Comparison of ENCODE assay signal across 8 cellular contexts in genomic region chr16:24540575-24541240, GRCh38. TPM values are rescaled to one million over a fixed set of nuclear protein-coding genes. Genes with fewer than 3 reads are reported as not detected.
A peak's percentile ranks its signal among the peaks of the same experiment; 100 is the strongest.
DNase-seq lines count a peak whose midpoint lies in the region; ATAC-seq and TF ChIP-seq lines count a peak whose summit lies in the region.

No MANE protein-coding gene starts in this region.

- peak overlapping the region; percentile 100 for H3K4me3 Mint-ChIP-seq in activated naive CD8-positive, alpha-beta T cell treated with anti-CD3 and anti-CD28 coated beads for 36 hours

- peaks cover 35% of the 10 kb centered on the region for H3K36me3 Mint-ChIP-seq in activated naive CD8-positive, alpha-beta T cell treated with anti-CD3 and anti-CD28 coated beads for 36 hours

- H3K4me1 Mint-ChIP-seq in activated naive CD8-positive, alpha-beta T cell treated with anti-CD3 and anti-CD28 coated beads for 36 hours: peaks cover 36% of the 10 kb centered on the region

- peak overlapping the region; percentile 81 for H3K27ac Mint-ChIP-seq in activated naive CD8-positive, alpha-beta T cell treated with anti-CD3 and anti-CD28 coated beads for 36 hours

- H3K4me1 ChIP-seq in iPS-15b (ENCODE audit: control insufficient read depth, insufficient read depth, low read length): peaks cover 12% of the 10 kb centered on the region
- H3K4me1 ChIP-seq in spleen: peaks cover 27 to 68% (median 56%) of the 10 kb centered on the region in 6 donors

- peak overlapping the region; percentile 93 to 100 (median 100) for H3K27ac ChIP-seq in spleen

- H3K27me3 ChIP-seq in iPS-15b (ENCODE audit: control insufficient read depth, insufficient read depth, low read length): no peaks in the 10 kb centered on the region
- H3K27me3 ChIP-seq in spleen (replicated peaks in 1 of 7): no peaks in the 10 kb centered on the region

- TF ChIP-seq POLR2A in NB4 (IDR thresholded peaks at IDR 0.05; ENCODE audit: extremely low read depth, insufficient read length): no peak
- TF ChIP-seq POLR2A in spleen (IDR thresholded peaks at IDR 0.05): no peak

- H3K9ac ChIP-seq in iPS-15b (ENCODE audit: low read depth, low read length): peak overlapping the region; percentile 92

- 0 to 1% (median 0%) methylated on average over 14 of the region's 14 CpGs for WGBS in spleen, 5 donors

- H3K9me3 ChIP-seq in iPS-15b (ENCODE audit: control insufficient read depth, insufficient read depth, low read length): no peaks in the 10 kb centered on the region
- H3K9me3 ChIP-seq in spleen: no peaks in the 10 kb centered on the region

- no peak for TF ChIP-seq CTCF in NB4 (IDR thresholded peaks at IDR 0.05; ENCODE audit: low read depth, low read length)
- TF ChIP-seq CTCF in spleen (IDR thresholded peaks at IDR 0.05 in 8 of 11, conservative IDR thresholded peaks at IDR 0.05 in 3 of 11): no peak

- DNase-seq in NCI-H510A treated with DMSO at 0.1 percent for 48 hours (lab: John Stamatoyannopoulos, UW) (peak; percentile 42), NCI-H510A (lab: John Stamatoyannopoulos, UW) (no peak), NB4 (ENCODE audit: low read depth) (peak; percentile 55), spleen (no peak)
- no peak for DNase-seq in activated naive CD8-positive, alpha-beta T cell treated with anti-CD3 and anti-CD28 coated beads for 36 hours

- ATAC-seq in GM18870 (IDR thresholded peaks at IDR 0.05; ENCODE audit: unreplicated experiment) (no peak), HG03571 (IDR thresholded peaks at IDR 0.05; ENCODE audit: unreplicated experiment) (no peak)

- intact Hi-C loops in spleen (cut with DNase I; ENCODE audit: low total_unique reads): no loop called here

- H3K4me3 ChIP-seq in NB4 (ENCODE audit: low read depth, low read length) (peak overlapping the region; percentile 93), iPS-15b (ENCODE audit: low read depth, low read length) (peak overlapping the region; percentile 80), spleen (peak overlapping the region; percentile 67 to 82 (median 76))

- H3K9me3 Mint-ChIP-seq in activated naive CD8-positive, alpha-beta T cell treated with anti-CD3 and anti-CD28 coated beads for 36 hours: no peaks in the 10 kb centered on the region

- H3K36me3 ChIP-seq in iPS-15b (ENCODE audit: control insufficient read depth, insufficient read depth, low read length) (no peaks in the 10 kb centered on the region), spleen (peaks cover 0 to 11% (median 0%) of the 10 kb centered on the region in 6 donors)

- H3K27me3 Mint-ChIP-seq in activated naive CD8-positive, alpha-beta T cell treated with anti-CD3 and anti-CD28 coated beads for 36 hours: peaks cover 3% of the 10 kb centered on the region

RNA-seq across cellular contexts. Expression of gene RBBP6, which starts 1.3 kb away (rescaled TPM):
- 10 to 100 TPM; 65.1 to 66.4 TPM for total RNA-seq in activated naive CD8-positive, alpha-beta T cell treated with anti-CD3 and anti-CD28 coated beads for 36 hours
- total RNA-seq in spleen: 10 to 100 TPM; 63.5 to 83.9 (median 72.7) TPM
- polyA plus RNA-seq in spleen: 10 to 100 TPM; 34.3 to 39.1 (median 34.7) TPM

Comparison
In these comparisons a context has a peak if more than half of its experiments do, and no peak if none do; other contexts are left out.
1. DNase-seq: peak in NCI-H510A treated with DMSO at 0.1 percent for 48 hours (single experiment) and NB4 (single experiment); none in NCI-H510A (single experiment), activated naive CD8-positive, alpha-beta T cell treated with anti-CD3 and anti-CD28 coated beads for 36 hours (single experiment) and spleen (single experiment).
2. Peak in every context shown above with its lines, with median percentiles within 50 percentile points of each other: H3K4me3 ChIP-seq.